In genomic region chr1:193629875-193630274, GRCh38 we compare ENCODE assay signal across 19 cellular contexts.
A peak's percentile ranks its signal among the peaks of the same experiment; 100 is the strongest.
DNase-seq lines count a peak whose midpoint lies in the region; ATAC-seq and TF ChIP-seq lines count a peak whose summit lies in the region.
"Had no signal": no experiment of that assay in that cellular context is flagged by ENCODE, and none has a peak within 500 bp of the region (broad histone marks: within the 10 kb centered on the region; RNA-seq: fewer than 3 reads in every experiment).

No MANE protein-coding gene starts in this region.

- DNase-seq in GM23338 (ENCODE audit: low spot score) (peak; percentile 20), fibroblast of pulmonary artery (ENCODE audit: low read depth) (peak; percentile 68), neuronal stem cell (ENCODE audit: low spot score) (no peak), transverse colon (no peak), D341Med (ENCODE audit: low spot score) (no peak), natural killer cell (no peak), DMS 273 treated with DMSO at 0.1 percent for 48 hours (lab: John Stamatoyannopoulos, UW) (no peak)
- DNase-seq: activated CD4-positive, alpha-beta memory T cell treated with anti-CD3 and anti-CD28 coated beads for 36 hours; activated naive CD4-positive, alpha-beta T cell treated with anti-CD3 and anti-CD28 coated beads, Interleukin-2, amount 50 U/mL, for 16 hours; activated T-cell treated with anti-CD3 and anti-CD28 coated beads, Interleukin-2, amount 50 U/mL, for 1 hour; CD8-positive, alpha-beta T cell; DND-41; foreskin fibroblast; NCI-H524 treated with DMSO at 0.1 percent for 48 hours; sigmoid colon; stimulated activated naive B cell treated with anti-CD40 and anti-IgM and Interleukin-4, amounts not matched to agents 10 μg/mL and 1 μg/mL and 100 μg/mL, for 72 hours; tibial artery; WERI-Rb-1 had no signal

- H2AFZ ChIP-seq in GM23338 (no peak overlapping the region), neuronal stem cell (ENCODE audit: low read length) (peak overlapping the region; percentile 26)

- TF ChIP-seq POLR2A in transverse colon (IDR thresholded peaks at IDR 0.05): no peak

- no peak overlapping the region for H3K9ac ChIP-seq in neuronal stem cell (ENCODE audit: low read depth, low read length, poor library complexity)

- no peak overlapping the region for H4K8ac ChIP-seq in neuronal stem cell (ENCODE audit: low read depth, low read length)

- H3K4ac ChIP-seq in neuronal stem cell (ENCODE audit: low read length): no peak overlapping the region

- no peak for TF ChIP-seq EP300 in transverse colon (IDR thresholded peaks at IDR 0.05; ENCODE audit: low read depth)

- H3K36me3 ChIP-seq in GM23338 (ENCODE audit: insufficient read depth) (no peaks in the 10 kb centered on the region), neuronal stem cell (replicated peaks in 1 of 2; ENCODE audit: control insufficient read depth in 2 of 2, insufficient read depth in 2 of 2, low read length in 2 of 2) (no peaks in the 10 kb centered on the region), transverse colon (no peaks in the 10 kb centered on the region)
- H3K36me3 ChIP-seq: sigmoid colon, tibial artery, WERI-Rb-1 had no signal

- H2BK5ac ChIP-seq in neuronal stem cell (ENCODE audit: low read length): no peak overlapping the region

- TF ChIP-seq CTCF in GM23338 (conservative IDR thresholded peaks at IDR 0.05; ENCODE audit: low read depth in 2 of 2): no peak
- no peak for TF ChIP-seq CTCF in fibroblast of pulmonary artery (IDR thresholded peaks at IDR 0.05; ENCODE audit: low read length, missing control alignments)
- TF ChIP-seq CTCF in transverse colon (IDR thresholded peaks at IDR 0.05): no peak
- no peak for TF ChIP-seq CTCF in natural killer cell (IDR thresholded peaks at IDR 0.05)

- H3K9me3 ChIP-seq in neuronal stem cell (replicated peaks in 1 of 2; ENCODE audit: control insufficient read depth in 2 of 2, insufficient read depth in 1 of 2, low read depth in 1 of 2, low read length in 2 of 2) (no peaks in the 10 kb centered on the region), transverse colon (no peaks in the 10 kb centered on the region)
- H3K9me3 ChIP-seq: sigmoid colon, tibial artery had no signal

- WGBS in neuronal stem cell (ENCODE audit: extremely low coverage in 2 of 2, insufficient read length in 2 of 2, insufficient replicate concordance in 1 of 2), 2 donors: no CpG with 5 or more reads among the region's 3 CpGs
- WGBS in transverse colon (ENCODE audit: low coverage in 1 of 2), 2 donors: 79 to 84% methylated on average over 3 of the region's 3 CpGs

- no peak overlapping the region for H2BK15ac ChIP-seq in neuronal stem cell (ENCODE audit: low read length)

- in situ Hi-C loops in transverse colon (cut with MboI; ENCODE audit: low pct_ligation_motif_present in 1 of 4, low pct_unique_long_range_greater_than_20kb in 1 of 4, low sequenced_read_pairs in 3 of 4): no loop called here

- no peak overlapping the region for H2AK5ac ChIP-seq in neuronal stem cell (ENCODE audit: low read depth, low read length)

- no peak overlapping the region for H3K23ac ChIP-seq in neuronal stem cell (ENCODE audit: low read depth, low read length, poor library complexity)

- H3K79me2 ChIP-seq in GM23338 (replicated peaks; ENCODE audit: insufficient read depth): no peaks in the 10 kb centered on the region

- H2BK120ac ChIP-seq in neuronal stem cell (ENCODE audit: low read depth, low read length): no peak overlapping the region

- ATAC-seq in GM23338 (no peak), SK-N-SH treated with all-trans-retinoic acid at 6 μM for 48 hours (peak; percentile 53), natural killer cell (no peak)
- ATAC-seq: CD8-positive, alpha-beta T cell; stimulated activated naive B cell treated with anti-CD40 and anti-IgM and Interleukin-4, amounts not matched to agents 10 μg/mL and 1 μg/mL and 100 μg/mL, for 72 hours had no signal

- H3K4me1 ChIP-seq in GM23338 (ENCODE audit: insufficient read depth) (no peaks in the 10 kb centered on the region; the same call in 1 of the 2 replicates), neuronal stem cell (ENCODE audit: control insufficient read depth in 2 of 2, insufficient read depth in 1 of 2, low read depth in 1 of 2, low read length in 2 of 2) (peaks cover 8 to 10% of the 10 kb centered on the region in 2 donors), transverse colon (peaks cover 0 to 7% (median 0%) of the 10 kb centered on the region in 4 donors)
- H3K4me1 ChIP-seq: tibial artery had no signal

- H3K36me3 Mint-ChIP-seq in GM23338 (ENCODE audit: low read depth) (no peaks in the 10 kb centered on the region), natural killer cell (no peaks in the 10 kb centered on the region)
- H3K36me3 Mint-ChIP-seq: activated CD4-positive, alpha-beta memory T cell treated with anti-CD3 and anti-CD28 coated beads for 36 hours; CD8-positive, alpha-beta T cell; stimulated activated naive B cell treated with anti-CD40 and anti-IgM and Interleukin-4, amounts not matched to agents 10 μg/mL and 1 μg/mL and 100 μg/mL, for 72 hours had no signal

- no peak overlapping the region for H4K91ac ChIP-seq in neuronal stem cell (ENCODE audit: low read depth, low read length, poor library complexity)

- H3K27ac ChIP-seq in GM23338 (ENCODE audit: low read depth) (no peak overlapping the region), neuronal stem cell (replicated peaks; ENCODE audit: low read length) (no peak overlapping the region), transverse colon (no peak overlapping the region)
- H3K27ac ChIP-seq: sigmoid colon, tibial artery, WERI-Rb-1 had no signal

- H3K9me3 Mint-ChIP-seq in GM23338: no peaks in the 10 kb centered on the region
- no peaks in the 10 kb centered on the region for H3K9me3 Mint-ChIP-seq in natural killer cell
- H3K9me3 Mint-ChIP-seq: activated CD4-positive, alpha-beta memory T cell treated with anti-CD3 and anti-CD28 coated beads for 36 hours; CD8-positive, alpha-beta T cell had no signal

- H3K4me2 ChIP-seq in GM23338 (no peak overlapping the region), neuronal stem cell (ENCODE audit: insufficient read depth, low read length, poor library complexity, severe bottlenecking) (no peak overlapping the region)

- no peak overlapping the region for H2BK12ac ChIP-seq in neuronal stem cell (ENCODE audit: low read length)

- no peak overlapping the region for H3K14ac ChIP-seq in neuronal stem cell (ENCODE audit: low read length)

- H3K18ac ChIP-seq in neuronal stem cell (ENCODE audit: low read length): no peak overlapping the region

- no peaks in the 10 kb centered on the region for H3K79me1 ChIP-seq in neuronal stem cell (ENCODE audit: low read depth, low read length)

- no peak overlapping the region for H3K4me3 Mint-ChIP-seq in GM23338
- H3K4me3 Mint-ChIP-seq in natural killer cell: no peak overlapping the region
- H3K4me3 Mint-ChIP-seq: activated CD4-positive, alpha-beta memory T cell treated with anti-CD3 and anti-CD28 coated beads for 36 hours; CD8-positive, alpha-beta T cell; stimulated activated naive B cell treated with anti-CD40 and anti-IgM and Interleukin-4, amounts not matched to agents 10 μg/mL and 1 μg/mL and 100 μg/mL, for 72 hours had no signal

- H3K4me3 ChIP-seq in GM23338: no peak overlapping the region
- no peak overlapping the region for H3K4me3 ChIP-seq in fibroblast of pulmonary artery (replicated peaks; ENCODE audit: low read depth, low read length)
- H3K4me3 ChIP-seq in neuronal stem cell (ENCODE audit: low read length in 2 of 2): no peak overlapping the region
- H3K4me3 ChIP-seq in transverse colon: no peak overlapping the region
- H3K4me3 ChIP-seq: sigmoid colon, tibial artery had no signal

- no peaks in the 10 kb centered on the region for H3K9me2 ChIP-seq in GM23338 (ENCODE audit: insufficient read depth)

- H4K20me1 ChIP-seq in GM23338 (replicated peaks; ENCODE audit: insufficient read depth): no peaks in the 10 kb centered on the region

- H3K4me1 Mint-ChIP-seq in GM23338: peaks cover 7% of the 10 kb centered on the region; the same call in 2 of the 3 replicates
- peaks cover 7 to 10% of the 10 kb centered on the region in 2 donors for H3K4me1 Mint-ChIP-seq in natural killer cell

- no peaks in the 10 kb centered on the region for H3K27me3 Mint-ChIP-seq in GM23338 (ENCODE audit: insufficient read depth, low read depth, poor library complexity)
- H3K27me3 Mint-ChIP-seq in natural killer cell (ENCODE audit: low read depth in 2 of 2): peaks cover 0 to 4% of the 10 kb centered on the region in 2 donors
- H3K27me3 Mint-ChIP-seq: activated CD4-positive, alpha-beta memory T cell treated with anti-CD3 and anti-CD28 coated beads for 36 hours had no signal

- H3K27ac Mint-ChIP-seq in GM23338: no peak overlapping the region; the same call in 1 of the 2 replicates
- no peak overlapping the region for H3K27ac Mint-ChIP-seq in natural killer cell
- H3K27ac Mint-ChIP-seq: activated CD4-positive, alpha-beta memory T cell treated with anti-CD3 and anti-CD28 coated beads for 36 hours; CD8-positive, alpha-beta T cell; stimulated activated naive B cell treated with anti-CD40 and anti-IgM and Interleukin-4, amounts not matched to agents 10 μg/mL and 1 μg/mL and 100 μg/mL, for 72 hours had no signal

- intact Hi-C loops in transverse colon (cut with DNase I; ENCODE audit: low total_unique reads) (no loop called here), natural killer cell (cut with micrococcal nuclease) (no loop called here)

- H3K27me3 ChIP-seq in GM23338 (ENCODE audit: insufficient read depth): no peaks in the 10 kb centered on the region
- no peaks in the 10 kb centered on the region for H3K27me3 ChIP-seq in neuronal stem cell (ENCODE audit: control insufficient read depth in 3 of 3, insufficient read depth in 3 of 3, low read depth in 1 of 3, low read length in 3 of 3)
- H3K27me3 ChIP-seq in transverse colon: no peaks in the 10 kb centered on the region
- H3K27me3 ChIP-seq: sigmoid colon, tibial artery had no signal

- H3F3A ChIP-seq in GM23338 (replicated peaks; ENCODE audit: low read depth): no peaks in the 10 kb centered on the region

TF ChIP-seq in SK-N-SH treated with all-trans-retinoic acid at 6 μM for 48 hours, 23 proteins besides CTCF, POLR2A, EP300 and RAD21 (continues in another document):
- TF ChIP-seq ZNF565 (CRISPR knock-in tag; conservative IDR thresholded peaks at IDR 0.05; ENCODE audit: low read depth) (no peak), GLIS3 (CRISPR knock-in tag; IDR thresholded peaks at IDR 0.05) (no peak), ZNF70 (CRISPR knock-in tag; IDR thresholded peaks at IDR 0.05) (no peak), RARB (CRISPR knock-in tag; IDR thresholded peaks at IDR 0.05) (no peak), OSR1 (CRISPR knock-in tag; IDR thresholded peaks at IDR 0.05) (no peak), SNAI2 (CRISPR knock-in tag; IDR thresholded peaks at IDR 0.05) (no peak), ZFP30 (CRISPR knock-in tag; IDR thresholded peaks at IDR 0.05) (no peak)

Comparison
In these comparisons a context has a peak if more than half of its experiments do, and no peak if none do; other contexts are left out.
1. DNase-seq: peak in GM23338 (single experiment) and fibroblast of pulmonary artery (single experiment); none in neuronal stem cell (single experiment), transverse colon (single experiment), D341Med (single experiment), natural killer cell (single experiment) and DMS 273 treated with DMSO at 0.1 percent for 48 hours (single experiment).